Comparison of ENCODE assay signal across 18 cellular contexts in the genomic region with DNA sequence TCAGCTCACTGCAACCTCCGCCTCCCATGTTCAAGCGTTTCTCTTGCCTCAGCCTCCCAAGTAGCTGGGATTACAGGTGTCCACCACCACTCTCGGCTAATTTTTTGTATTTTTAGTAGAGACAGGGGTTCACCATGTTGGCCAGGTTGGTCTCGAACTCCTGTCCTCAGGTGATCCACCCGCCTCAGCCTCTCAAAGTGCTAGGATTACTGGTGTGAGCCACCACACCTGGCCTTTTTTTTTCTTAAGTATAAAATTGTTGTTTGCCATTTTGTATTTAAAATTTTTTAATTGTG. TPM values are rescaled to one million over a fixed set of nuclear protein-coding genes. Genes with fewer than 3 reads are reported as not detected.
"Had no signal": no experiment of that assay in that cellular context is flagged by ENCODE, and none has a peak within 500 bp of the region (broad histone marks: within the 10 kb centered on the region; RNA-seq: fewer than 3 reads in every experiment).

No MANE protein-coding gene starts in this region.

RNA-seq across cellular contexts. Expression of gene TAT, which starts 5.6 kb away (rescaled TPM):
- total RNA-seq: kidney; kidney epithelial cell; left cardiac atrium; left ventricle myocardium inferior; left ventricle myocardium superior; lower leg skin; lower lobe of right lung; lung microvascular endothelial cell; mammary epithelial cell; mesenteric fat pad; mesothelial cell of epicardium; mononuclear cell; myocyte; naive thymus-derived CD4-positive, alpha-beta T cell had no signal
- polyA plus RNA-seq: keratinocyte, mammary epithelial cell had no signal

RNA-seq across cellular contexts. Expression of gene MARVELD3, which starts 43.5 kb away (rescaled TPM):
- total RNA-seq: left cardiac atrium; left ventricle myocardium inferior; left ventricle myocardium superior; lung microvascular endothelial cell; mesenteric fat pad; mononuclear cell; myocyte; naive thymus-derived CD4-positive, alpha-beta T cell had no signal
- polyA plus RNA-seq: immature natural killer cell; naive thymus-derived CD4-positive, alpha-beta T cell had no signal

RNA-seq across cellular contexts. Expression of gene CHST4, which starts 56.3 kb away (rescaled TPM):
- total RNA-seq: kidney; kidney epithelial cell; left colon; left ventricle myocardium inferior; left ventricle myocardium superior; lower leg skin; lung microvascular endothelial cell; mesothelial cell of epicardium; mononuclear cell; mucosa of descending colon; myocyte; naive thymus-derived CD4-positive, alpha-beta T cell had no signal
- polyA plus RNA-seq: immature natural killer cell; naive thymus-derived CD4-positive, alpha-beta T cell had no signal
